In genomic region chr19:53394522-53394973, GRCh38 we compare ENCODE assay signal across 8 cellular contexts. TPM values are rescaled to one million over a fixed set of nuclear protein-coding genes. Genes with fewer than 3 reads are reported as not detected.
DNase-seq lines count a peak whose midpoint lies in the region; ATAC-seq, FAIRE-seq and TF ChIP-seq lines count a peak whose summit lies in the region.

No MANE protein-coding gene starts in this region.

- H3K9ac ChIP-seq in iPS-20b (ENCODE audit: low read depth, low read length), result peak overlapping the region; percentile 70; the same call in 1 of the 2 replicates

- FAIRE-seq in small intestine (lab: Jason Lieb, UNC), result no peak

- in situ Hi-C loops in astrocyte of the cerebellum (cut with HindIII; ENCODE audit: low sequenced_read_pairs), result no loop called here

- peaks cover 10% of the 10 kb centered on the region for H3K36me3 ChIP-seq in iPS-20b (ENCODE audit: insufficient read depth, low read depth, low read length)
- peaks cover 2 to 8% of the 10 kb centered on the region in 2 donors for H3K36me3 ChIP-seq in small intestine (ENCODE audit: control insufficient read depth in 2 of 2, insufficient read depth in 2 of 2, low read length in 2 of 2)

- no peak for TF ChIP-seq CTCF in astrocyte of the cerebellum (IDR thresholded peaks at IDR 0.05; ENCODE audit: low read depth, low read length, missing control alignments)

- H3K4me3 ChIP-seq in astrocyte of the cerebellum (ENCODE audit: low read depth, low read length), result peak overlapping the region; percentile 63
- H3K4me3 ChIP-seq in iPS-20b (ENCODE audit: low read length), result peak overlapping the region; percentile 98
- H3K4me3 ChIP-seq in small intestine (ENCODE audit: low read depth in 1 of 2, low read length in 2 of 2), result peak overlapping the region in 1 of 2 donors; percentile 86

- H3K4me1 ChIP-seq in iPS-20b (ENCODE audit: insufficient read depth, low read length) (peaks cover 13% of the 10 kb centered on the region; the same call in 1 of the 2 replicates), small intestine (ENCODE audit: control insufficient read depth in 2 of 2, insufficient read depth in 1 of 2, low read depth in 1 of 2, low read length in 1 of 2) (no peaks in the 10 kb centered on the region)

- WGBS in small intestine, 3 donors, result 8 to 25% (median 18%) methylated on average over 18 of the region's 18 CpGs

- H3K9me3 ChIP-seq in iPS-20b (ENCODE audit: insufficient read depth, low read depth, low read length) (no peaks in the 10 kb centered on the region), small intestine (ENCODE audit: control insufficient read depth, low read depth) (no peaks in the 10 kb centered on the region)

- H3K27me3 ChIP-seq in iPS-20b (ENCODE audit: insufficient read depth, low read length), result no peaks in the 10 kb centered on the region; the same call in 1 of the 2 replicates
- H3K27me3 ChIP-seq in small intestine (ENCODE audit: control insufficient read depth in 2 of 2, insufficient read depth in 2 of 2, low read length in 2 of 2), result no peaks in the 10 kb centered on the region

- no peak for ATAC-seq in GM19455 (IDR thresholded peaks at IDR 0.05; ENCODE audit: unreplicated experiment)

- DNase-seq in COLO668 (lab: John Stamatoyannopoulos, UW; ENCODE audit: unreplicated experiment) (peak; percentile 32), HuH-7 (ENCODE audit: low spot score) (peak; percentile 31), astrocyte of the cerebellum (ENCODE audit: low read depth) (no peak), small intestine (no peak), SW480 (ENCODE audit: low spot score) (no peak), SKM-1 (lab: John Stamatoyannopoulos, UW; ENCODE audit: unreplicated experiment) (no peak)

- H3K27ac ChIP-seq in iPS-20b (ENCODE audit: low read length), result no peak overlapping the region
- H3K27ac ChIP-seq in small intestine (ENCODE audit: low read depth in 1 of 2, low read length in 1 of 2), result peak overlapping the region; percentile 42 to 73

RNA-seq across cellular contexts. Expression of gene ZNF765, which starts 0.4 kb away (rescaled TPM):
- polyA plus RNA-seq in small intestine, result 1 to 10 TPM; 3.2 to 3.6 (median 3.4) TPM

RNA-seq across cellular contexts. Expression of gene ZNF525, which starts 29.0 kb away (rescaled TPM):
- polyA plus RNA-seq in small intestine, result 1 to 10 TPM; 2.4 to 4.5 (median 4.0) TPM

RNA-seq across cellular contexts. Expression of gene ZNF761, which starts 37.2 kb away (rescaled TPM):
- 1 to 10 TPM; 5.1 to 6.5 (median 5.8) TPM for polyA plus RNA-seq in small intestine

Comparison
In these comparisons a context has a peak if more than half of its experiments do, and no peak if none do; other contexts are left out.
1. DNase-seq: peak in COLO668 (single experiment) and HuH-7 (single experiment); none in astrocyte of the cerebellum (single experiment), small intestine (single experiment), SW480 (single experiment) and SKM-1 (single experiment).